Comparison of ENCODE assay signal across 5 cellular contexts in the genomic region with DNA sequence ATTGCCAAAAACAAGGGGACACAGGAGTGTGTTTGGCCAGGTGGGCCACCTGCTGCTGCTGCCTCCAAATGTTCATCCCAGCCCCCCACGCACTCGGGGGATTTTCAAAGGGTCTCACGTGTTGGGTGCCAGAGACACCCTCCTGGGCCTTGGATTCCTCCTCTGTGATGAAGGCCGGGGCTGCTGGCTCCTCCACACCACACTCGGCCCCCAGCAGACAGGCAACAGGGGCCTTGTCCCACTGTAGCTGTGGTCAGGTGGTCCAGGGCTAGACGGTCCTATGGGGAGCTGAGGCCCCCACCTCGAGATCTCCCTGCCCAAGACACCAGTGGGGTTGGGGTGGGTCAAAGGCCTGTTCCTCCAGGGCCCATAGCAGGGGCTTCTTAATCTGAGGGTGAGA. TPM values are rescaled to one million over a fixed set of nuclear protein-coding genes. Genes with fewer than 3 reads are reported as not detected.
"Had no signal": no experiment of that assay in that cellular context is flagged by ENCODE, and none has a peak within 500 bp of the region (broad histone marks: within the 10 kb centered on the region; RNA-seq: fewer than 3 reads in every experiment).

No MANE protein-coding gene starts in this region.

RNA-seq across cellular contexts. Expression of a gene that starts 25.1 kb away (rescaled TPM):
- total RNA-seq: activated naive CD8-positive, alpha-beta T cell treated with anti-CD3 and anti-CD28 coated beads for 36 hours; OCI-LY7; SJSA1 had no signal
- polyA plus RNA-seq: IgD-negative memory B cell had no signal

RNA-seq across cellular contexts. Expression of a gene that starts 55.1 kb away (rescaled TPM):
- total RNA-seq: ascending aorta had no signal
